30 cellular contexts compared by ENCODE assay signal in the genomic region with DNA sequence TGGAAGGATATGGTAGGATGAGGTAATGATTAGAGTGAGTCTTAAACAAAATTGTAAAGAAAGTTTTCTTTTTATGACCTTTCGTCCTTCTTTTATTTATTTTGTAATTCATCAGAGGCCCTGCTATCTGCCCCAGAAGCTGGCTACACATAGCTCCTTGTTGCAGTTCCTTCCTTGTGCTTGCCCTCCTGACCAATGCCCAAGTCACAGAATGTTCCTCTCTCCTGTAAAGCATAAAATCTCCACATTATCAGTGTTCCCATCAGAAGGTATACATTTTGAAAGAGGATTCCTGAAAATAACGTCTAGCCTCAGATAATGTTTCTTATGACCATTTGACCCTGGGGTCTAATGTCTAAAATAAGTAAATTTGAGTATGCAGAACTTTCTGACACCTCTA.
"Had no signal": no experiment of that assay in that cellular context is flagged by ENCODE, and none has a peak within 500 bp of the region (broad histone marks: within the 10 kb centered on the region; RNA-seq: fewer than 3 reads in every experiment).

No MANE protein-coding gene starts in this region.

- H3K9me3 Mint-ChIP-seq: activated naive CD4-positive, alpha-beta T cell treated with anti-CD3 and anti-CD28 coated beads for 36 hours; activated T-helper 1 cell treated with anti-CD3 and anti-CD28 coated beads, Interleukin-12 subunit alpha, Interleukin-12 subunit beta, Interleukin-2, Interleukin-4 antibody, amounts not matched to agents 30 ng/mL and 10 ng/mL and 1 ng/mL, durations not matched to agents 14 hours and 24 hours and 36 hours had no signal

- H3K4me3 ChIP-seq: colonic mucosa, heart right ventricle, ovary, psoas muscle, right atrium auricular region, thoracic aorta had no signal

- H3K4me3 Mint-ChIP-seq: activated naive CD4-positive, alpha-beta T cell treated with anti-CD3 and anti-CD28 coated beads for 36 hours; activated naive CD8-positive, alpha-beta T cell treated with anti-CD3 and anti-CD28 coated beads, Interleukin-2, amount 10 ng/mL, durations not matched to agents 7 days and 5 days; activated T-helper 1 cell treated with anti-CD3 and anti-CD28 coated beads, Interleukin-12 subunit alpha, Interleukin-12 subunit beta, Interleukin-2, Interleukin-4 antibody, amounts not matched to agents 30 ng/mL and 10 ng/mL and 1 ng/mL, durations not matched to agents 14 hours and 24 hours and 36 hours; central memory CD8-positive, alpha-beta T cell; naive B cell; T-helper 2 cell treated with Interferon-gamma antibody and Interleukin-4, amounts not matched to agents 5 μg/mL and 100 μg/mL, for 36 hours had no signal

- FAIRE-seq: astrocyte, bronchial epithelial cell, islet of Langerhans, urothelium cell line had no signal

- H3K4me1 ChIP-seq: colonic mucosa, foreskin keratinocyte, heart right ventricle, psoas muscle, right atrium auricular region had no signal

- H3K36me3 ChIP-seq: colonic mucosa, heart right ventricle, ovary, right atrium auricular region, thoracic aorta had no signal

- H3K36me3 Mint-ChIP-seq: activated naive CD8-positive, alpha-beta T cell treated with anti-CD3 and anti-CD28 coated beads, Interleukin-2, amount 10 ng/mL, durations not matched to agents 7 days and 5 days; naive B cell had no signal

- H3K27ac ChIP-seq: colonic mucosa, foreskin keratinocyte, heart right ventricle, ovary, psoas muscle, right atrium auricular region, thoracic aorta had no signal

- DNase-seq: activated CD4-positive, alpha-beta T cell treated with anti-CD3 and anti-CD28 coated beads for 4 hours; activated CD4-positive, alpha-beta T cell treated with anti-CD3 and anti-CD28 coated beads, Interleukin-2, amount 50 U/mL, for 48 hours; activated CD4-positive, CD25-positive, alpha-beta regulatory T cell; activated CD8-positive, alpha-beta memory T cell treated with anti-CD3 and anti-CD28 coated beads, Interleukin-2, amount 50 U/mL, for 4 hours; activated effector memory CD4-positive, alpha-beta T cell treated with anti-CD3 and anti-CD28 coated beads, Interleukin-2, amount 50 U/mL, for 16 hours; activated naive CD4-positive, alpha-beta T cell treated with anti-CD3 and anti-CD28 coated beads for 36 hours; activated naive CD8-positive, alpha-beta T cell treated with anti-CD3 and anti-CD28 coated beads, Interleukin-2, amount 10 ng/mL, durations not matched to agents 7 days and 5 days; activated T-cell treated with anti-CD3 and anti-CD28 coated beads, Interleukin-2, amount 50 U/mL, for 1 hour; amniotic stem cell; colonic mucosa; foreskin keratinocyte; heart right ventricle; mammary epithelial cell; naive B cell; ovary; psoas muscle; stimulated activated CD4-positive, alpha-beta T cell treated with anti-CD3 and anti-CD28 coated beads, Interleukin-2, amount 100 ng/mL, for 48 hours; stimulated activated naive CD8-positive, alpha-beta T cell treated with anti-CD3 and anti-CD28 coated beads, Interleukin-15, Interleukin-2, amounts not matched to agents 100 U/mL and 50 U/mL, for 24 hours; T-helper 1 cell; trophoblast cell had no signal

- H3K4me1 Mint-ChIP-seq: activated naive CD8-positive, alpha-beta T cell treated with anti-CD3 and anti-CD28 coated beads, Interleukin-2, amount 10 ng/mL, durations not matched to agents 7 days and 5 days; central memory CD8-positive, alpha-beta T cell; naive B cell had no signal

- H3K27me3 Mint-ChIP-seq: activated naive CD8-positive, alpha-beta T cell treated with anti-CD3 and anti-CD28 coated beads, Interleukin-2, amount 10 ng/mL, durations not matched to agents 7 days and 5 days; central memory CD8-positive, alpha-beta T cell; naive B cell had no signal

- ATAC-seq: esophagus mucosa; foreskin keratinocyte; heart right ventricle; psoas muscle; stimulated activated naive CD8-positive, alpha-beta T cell treated with anti-CD3 and anti-CD28 coated beads, Interleukin-15, Interleukin-2, amounts not matched to agents 100 U/mL and 50 U/mL, for 24 hours had no signal

- H3K9me3 ChIP-seq: colonic mucosa, heart right ventricle, ovary, psoas muscle, right atrium auricular region, thoracic aorta had no signal

- H3K27me3 ChIP-seq: colonic mucosa, foreskin keratinocyte, heart right ventricle, ovary, right atrium auricular region had no signal

- H3K27ac Mint-ChIP-seq: activated naive CD4-positive, alpha-beta T cell treated with anti-CD3 and anti-CD28 coated beads for 36 hours; activated naive CD8-positive, alpha-beta T cell treated with anti-CD3 and anti-CD28 coated beads, Interleukin-2, amount 10 ng/mL, durations not matched to agents 7 days and 5 days; activated T-helper 1 cell treated with anti-CD3 and anti-CD28 coated beads, Interleukin-12 subunit alpha, Interleukin-12 subunit beta, Interleukin-2, Interleukin-4 antibody, amounts not matched to agents 30 ng/mL and 10 ng/mL and 1 ng/mL, durations not matched to agents 14 hours and 24 hours and 36 hours; naive B cell; T-helper 2 cell treated with Interferon-gamma antibody and Interleukin-4, amounts not matched to agents 5 μg/mL and 100 μg/mL, for 36 hours had no signal
